ENCODE assay signal across 17 cellular contexts in the genomic region with DNA sequence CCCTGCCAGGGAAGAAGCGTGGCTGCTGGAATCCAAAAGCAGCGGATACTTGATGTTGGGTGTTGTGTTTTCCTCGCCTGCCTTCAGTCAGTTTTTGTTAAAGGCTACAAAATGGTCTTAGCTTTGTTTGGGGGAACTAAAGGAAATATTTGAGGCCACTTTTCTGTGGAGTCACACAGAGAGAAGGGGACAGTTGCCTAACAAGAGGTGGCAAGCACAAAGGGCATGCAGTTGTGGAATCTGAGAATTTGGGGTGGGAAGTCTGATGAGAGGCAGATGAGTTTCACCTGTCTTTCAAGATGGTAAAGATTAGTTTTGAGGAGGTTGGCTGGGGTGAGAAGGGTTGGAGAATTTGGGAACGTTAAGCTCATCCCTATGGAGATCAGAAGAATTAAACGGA. TPM values are rescaled to one million over a fixed set of nuclear protein-coding genes. Genes with fewer than 3 reads are reported as not detected.
DNase-seq lines count a peak whose midpoint lies in the region; ATAC-seq and TF ChIP-seq lines count a peak whose summit lies in the region.
"Had no signal": no experiment of that assay in that cellular context is flagged by ENCODE, and none has a peak within 500 bp of the region (broad histone marks: within the 10 kb centered on the region; RNA-seq: fewer than 3 reads in every experiment).

No MANE protein-coding gene starts in this region.

- peaks cover 69% of the 10 kb centered on the region for H3K4me1 ChIP-seq in CD4-positive, CD25-positive, alpha-beta regulatory T cell (ENCODE audit: control insufficient read depth, insufficient read depth, low read length, poor library complexity, severe bottlenecking)
- H3K4me1 ChIP-seq in Caco-2: no peaks in the 10 kb centered on the region

- H3K36me3 ChIP-seq in CD4-positive, CD25-positive, alpha-beta regulatory T cell (ENCODE audit: control insufficient read depth, insufficient read depth, low read length): peaks cover 4% of the 10 kb centered on the region
- no peaks in the 10 kb centered on the region for H3K36me3 ChIP-seq in Caco-2 (ENCODE audit: control insufficient read depth, insufficient read depth, low read length)
- H3K36me3 ChIP-seq: lower lobe of right lung, sigmoid colon had no signal

- peak overlapping the region; percentile 57 for H3K4me3 ChIP-seq in CD4-positive, CD25-positive, alpha-beta regulatory T cell (ENCODE audit: low read depth, low read length)
- H3K4me3 ChIP-seq in Caco-2 (ENCODE audit: low read depth, low read length) (no peak overlapping the region), lower leg skin (ENCODE audit: low read depth, poor library complexity, severe bottlenecking) (no peak overlapping the region)
- H3K4me3 ChIP-seq: K562, lower lobe of right lung, sigmoid colon had no signal

- H3K4me3 Mint-ChIP-seq in CD4-positive, CD25-positive, alpha-beta regulatory T cell: peak overlapping the region; percentile 48 to 93 (median 79)
- H3K4me3 Mint-ChIP-seq in Caco-2 (ENCODE audit: unreplicated experiment) (no peak overlapping the region), endothelial cell (ENCODE audit: unreplicated experiment) (no peak overlapping the region)
- H3K4me3 Mint-ChIP-seq in activated T-helper 1 cell treated with anti-CD3 and anti-CD28 coated beads, Interleukin-12 subunit alpha, Interleukin-12 subunit beta, Interleukin-2, Interleukin-4 antibody, amounts not matched to agents 30 ng/mL and 10 ng/mL and 1 ng/mL, durations not matched to agents 14 hours and 24 hours and 36 hours: peak overlapping the region; percentile 73
- peak overlapping the region in 9 of 10 donors; percentile 38 to 95 (median 54) for H3K4me3 Mint-ChIP-seq in naive thymus-derived CD8-positive, alpha-beta T cell

- no peak overlapping the region for H3K27ac ChIP-seq in CD4-positive, CD25-positive, alpha-beta regulatory T cell (ENCODE audit: insufficient read depth, low read length, poor library complexity, severe bottlenecking)
- H3K27ac ChIP-seq: C4-2B, lower lobe of right lung, sigmoid colon had no signal

- TF ChIP-seq POLR2A in lower leg skin (IDR thresholded peaks at IDR 0.05): no peak

- DNase-seq in CD4-positive, CD25-positive, alpha-beta regulatory T cell: no peak
- no peak for DNase-seq in Caco-2
- DNase-seq in activated T-helper 1 cell treated with anti-CD3 and anti-CD28 coated beads, Interleukin-12 subunit alpha, Interleukin-12 subunit beta, Interleukin-2, Interleukin-4 antibody, amounts not matched to agents 30 ng/mL and 10 ng/mL and 1 ng/mL, durations not matched to agents 14 hours and 24 hours and 36 hours (ENCODE audit: low spot score): no peak
- no peak for DNase-seq in naive thymus-derived CD8-positive, alpha-beta T cell
- no peak for DNase-seq in endothelial cell (ENCODE audit: low spot score)
- no peak for DNase-seq in cerebellum (ENCODE audit: low spot score)
- DNase-seq in lower leg skin (ENCODE audit: low spot score in 2 of 2): no peak
- DNase-seq: central memory CD4-positive, alpha-beta T cell; lower lobe of right lung; NCI-H2171 treated with DMSO at 0.1 percent for 48 hours; Right ventricle myocardium superior; sigmoid colon; stimulated activated CD4-positive, alpha-beta T cell treated with anti-CD3 and anti-CD28 coated beads, Interleukin-4, amount 100 ng/mL, for 4 hours; T-helper 9 cell had no signal

- H3K27me3 ChIP-seq in CD4-positive, CD25-positive, alpha-beta regulatory T cell (ENCODE audit: control insufficient read depth, insufficient read depth, low read length): no peaks in the 10 kb centered on the region
- no peaks in the 10 kb centered on the region for H3K27me3 ChIP-seq in Caco-2 (replicated peaks; ENCODE audit: control insufficient read depth, insufficient read depth, low read length)
- H3K27me3 ChIP-seq: sigmoid colon had no signal

- peak overlapping the region; percentile 21 to 74 (median 59) for H3K27ac Mint-ChIP-seq in CD4-positive, CD25-positive, alpha-beta regulatory T cell
- H3K27ac Mint-ChIP-seq in Caco-2 (ENCODE audit: unreplicated experiment) (peak overlapping the region; percentile 53), endothelial cell (ENCODE audit: unreplicated experiment) (no peak overlapping the region)
- H3K27ac Mint-ChIP-seq in activated T-helper 1 cell treated with anti-CD3 and anti-CD28 coated beads, Interleukin-12 subunit alpha, Interleukin-12 subunit beta, Interleukin-2, Interleukin-4 antibody, amounts not matched to agents 30 ng/mL and 10 ng/mL and 1 ng/mL, durations not matched to agents 14 hours and 24 hours and 36 hours: peak overlapping the region; percentile 9
- peak overlapping the region in 7 of 10 donors; percentile 1 to 79 (median 43) for H3K27ac Mint-ChIP-seq in naive thymus-derived CD8-positive, alpha-beta T cell

- POLR2A ChIA-PET in Caco-2 (lab: Charles Lee): no interaction called here
- POLR2A ChIA-PET in naive thymus-derived CD8-positive, alpha-beta T cell (lab: Charles Lee): interaction anchor here (6.0 kb wide), 1 partner anchor 15 kb away, joined by 98 read pairs; no protein-coding TSS in a partner anchor

- 86% methylated on average over 5 of the region's 5 CpGs for WGBS in lower leg skin, 2 donors

- CTCF ChIA-PET in Caco-2 (lab: Charles Lee): no interaction called here

- TF ChIP-seq CTCF in Caco-2 (IDR thresholded peaks at IDR 0.05; ENCODE audit: insufficient read depth in 1 of 2, low read depth in 1 of 2, low read length in 1 of 2, severe bottlenecking in 1 of 2, unreplicated experiment in 1 of 2) (no peak), endothelial cell (IDR thresholded peaks at IDR 0.05; ENCODE audit: unreplicated experiment) (no peak), lower leg skin (IDR thresholded peaks at IDR 0.05) (no peak)

- peaks cover 17% of the 10 kb centered on the region for H3K36me3 Mint-ChIP-seq in CD4-positive, CD25-positive, alpha-beta regulatory T cell
- H3K36me3 Mint-ChIP-seq in Caco-2 (ENCODE audit: insufficient read depth, unreplicated experiment): peaks cover 21% of the 10 kb centered on the region
- H3K36me3 Mint-ChIP-seq in activated T-helper 1 cell treated with anti-CD3 and anti-CD28 coated beads, Interleukin-12 subunit alpha, Interleukin-12 subunit beta, Interleukin-2, Interleukin-4 antibody, amounts not matched to agents 30 ng/mL and 10 ng/mL and 1 ng/mL, durations not matched to agents 14 hours and 24 hours and 36 hours (ENCODE audit: low read depth): peaks cover 28% of the 10 kb centered on the region
- H3K36me3 Mint-ChIP-seq in naive thymus-derived CD8-positive, alpha-beta T cell: peaks cover 0 to 19% (median 0%) of the 10 kb centered on the region in 3 donors
- H3K36me3 Mint-ChIP-seq in endothelial cell (ENCODE audit: low read depth, unreplicated experiment): no peaks in the 10 kb centered on the region

- intact Hi-C loops in Caco-2 (cut with micrococcal nuclease; ENCODE audit: unreplicated experiment): loop anchor here (5.0 kb wide), 1 partner anchor 122 kb away; no protein-coding TSS in a partner anchor
- intact Hi-C loops in activated T-helper 1 cell treated with anti-CD3 and anti-CD28 coated beads, Interleukin-12 subunit alpha, Interleukin-12 subunit beta, Interleukin-2, Interleukin-4 antibody, amounts not matched to agents 30 ng/mL and 10 ng/mL and 1 ng/mL, durations not matched to agents 14 hours and 24 hours and 36 hours (cut with micrococcal nuclease): loop anchor here (5.0 kb wide), 3 partner anchors 88 to 468 kb away; no protein-coding TSS in a partner anchor
- intact Hi-C loops in lower leg skin (cut with DNase I; ENCODE audit: low total_unique reads): no loop called here

- H3K4me1 Mint-ChIP-seq in CD4-positive, CD25-positive, alpha-beta regulatory T cell: peaks cover 47 to 82% (median 64%) of the 10 kb centered on the region in 4 donors
- H3K4me1 Mint-ChIP-seq in Caco-2 (ENCODE audit: low read depth, unreplicated experiment) (peaks cover 27% of the 10 kb centered on the region), endothelial cell (ENCODE audit: unreplicated experiment) (peaks cover 17% of the 10 kb centered on the region)
- peaks cover 70% of the 10 kb centered on the region for H3K4me1 Mint-ChIP-seq in activated T-helper 1 cell treated with anti-CD3 and anti-CD28 coated beads, Interleukin-12 subunit alpha, Interleukin-12 subunit beta, Interleukin-2, Interleukin-4 antibody, amounts not matched to agents 30 ng/mL and 10 ng/mL and 1 ng/mL, durations not matched to agents 14 hours and 24 hours and 36 hours (ENCODE audit: low read depth)
- peaks cover 29 to 82% (median 71%) of the 10 kb centered on the region in 4 donors for H3K4me1 Mint-ChIP-seq in naive thymus-derived CD8-positive, alpha-beta T cell

- peaks cover 5% of the 10 kb centered on the region for H3K27me3 Mint-ChIP-seq in CD4-positive, CD25-positive, alpha-beta regulatory T cell
- H3K27me3 Mint-ChIP-seq in Caco-2 (ENCODE audit: insufficient read depth, unreplicated experiment) (no peaks in the 10 kb centered on the region), endothelial cell (ENCODE audit: unreplicated experiment) (peaks cover 2% of the 10 kb centered on the region)
- H3K27me3 Mint-ChIP-seq in activated T-helper 1 cell treated with anti-CD3 and anti-CD28 coated beads, Interleukin-12 subunit alpha, Interleukin-12 subunit beta, Interleukin-2, Interleukin-4 antibody, amounts not matched to agents 30 ng/mL and 10 ng/mL and 1 ng/mL, durations not matched to agents 14 hours and 24 hours and 36 hours (ENCODE audit: insufficient read depth): no peaks in the 10 kb centered on the region
- no peaks in the 10 kb centered on the region for H3K27me3 Mint-ChIP-seq in naive thymus-derived CD8-positive, alpha-beta T cell

- no peaks in the 10 kb centered on the region for H3K9me3 ChIP-seq in CD4-positive, CD25-positive, alpha-beta regulatory T cell (ENCODE audit: control insufficient read depth in 2 of 2, low read length in 2 of 2)
- no peaks in the 10 kb centered on the region for H3K9me3 ChIP-seq in Caco-2
- H3K9me3 ChIP-seq: lower lobe of right lung, sigmoid colon had no signal

- ATAC-seq in CD4-positive, CD25-positive, alpha-beta regulatory T cell (ENCODE audit: low read depth in 2 of 2): no peak
- no peak for ATAC-seq in naive thymus-derived CD8-positive, alpha-beta T cell
- ATAC-seq: K562, lower lobe of right lung had no signal

- peaks cover 0 to 2% (median 0%) of the 10 kb centered on the region in 7 donors for H3K9me3 Mint-ChIP-seq in CD4-positive, CD25-positive, alpha-beta regulatory T cell
- H3K9me3 Mint-ChIP-seq in Caco-2 (ENCODE audit: unreplicated experiment): no peaks in the 10 kb centered on the region
- no peaks in the 10 kb centered on the region for H3K9me3 Mint-ChIP-seq in activated T-helper 1 cell treated with anti-CD3 and anti-CD28 coated beads, Interleukin-12 subunit alpha, Interleukin-12 subunit beta, Interleukin-2, Interleukin-4 antibody, amounts not matched to agents 30 ng/mL and 10 ng/mL and 1 ng/mL, durations not matched to agents 14 hours and 24 hours and 36 hours
- H3K9me3 Mint-ChIP-seq in naive thymus-derived CD8-positive, alpha-beta T cell: no peaks in the 10 kb centered on the region
- H3K9me3 Mint-ChIP-seq in endothelial cell (ENCODE audit: unreplicated experiment): no peaks in the 10 kb centered on the region

- no TSS peak for BruUV-seq in Caco-2 (replicated peaks; lab: Mats Ljungman, UMichigan)

RNA-seq across cellular contexts. Expression of a gene that starts 2.9 kb away (rescaled TPM):
- 99.0 TPM for total RNA-seq in CD4-positive, CD25-positive, alpha-beta regulatory T cell
- polyA plus RNA-seq in CD4-positive, CD25-positive, alpha-beta regulatory T cell: 10 to 100 TPM; 39.4 to 49.1 (median 45.1) TPM
- 19.3 and 22.6 TPM in 2 replicates for total RNA-seq in Caco-2 (2022)
- 32.4 and 34.1 TPM in 2 replicates for total RNA-seq in activated T-helper 1 cell treated with anti-CD3 and anti-CD28 coated beads, Interleukin-12 subunit alpha, Interleukin-12 subunit beta, Interleukin-2, Interleukin-4 antibody, amounts not matched to agents 30 ng/mL and 10 ng/mL and 1 ng/mL, durations not matched to agents 14 hours and 24 hours and 36 hours
- 10 to 100 TPM; 70.2 to 78.6 TPM for total RNA-seq in naive thymus-derived CD8-positive, alpha-beta T cell
- polyA plus RNA-seq in naive thymus-derived CD8-positive, alpha-beta T cell: 10 to 100 TPM; 24.7 to 37.1 (median 27.3) TPM
- total RNA-seq in endothelial cell (ENCODE audit: unreplicated experiment): 17.3 TPM
- total RNA-seq in cerebellum: 31.1 TPM
- total RNA-seq in lower leg skin: 10 to 100 TPM; 40.1 to 48.9 (median 44.4) TPM

RNA-seq across cellular contexts. Expression of a gene that starts 45.3 kb away (rescaled TPM):
- total RNA-seq in CD4-positive, CD25-positive, alpha-beta regulatory T cell: 0.25 TPM
- not detected for polyA plus RNA-seq in CD4-positive, CD25-positive, alpha-beta regulatory T cell
- 10.7 and 12.7 TPM in 2 replicates for total RNA-seq in Caco-2 (2022)
- 0.16 and 0.47 TPM in 2 replicates for total RNA-seq in activated T-helper 1 cell treated with anti-CD3 and anti-CD28 coated beads, Interleukin-12 subunit alpha, Interleukin-12 subunit beta, Interleukin-2, Interleukin-4 antibody, amounts not matched to agents 30 ng/mL and 10 ng/mL and 1 ng/mL, durations not matched to agents 14 hours and 24 hours and 36 hours
- under 1 TPM in 1 of 2 experiments, not detected in 1; 0.05 TPM for total RNA-seq in naive thymus-derived CD8-positive, alpha-beta T cell
- not detected for polyA plus RNA-seq in naive thymus-derived CD8-positive, alpha-beta T cell
- total RNA-seq in endothelial cell (ENCODE audit: unreplicated experiment): 0.59 TPM
- total RNA-seq in cerebellum: 0.45 TPM
- total RNA-seq in lower leg skin: under 1 TPM; 0.08 to 0.36 (median 0.14) TPM
- total RNA-seq: frontal cortex, K562, lower lobe of right lung had no signal
- polyA plus RNA-seq: K562 had no signal

Comparison
In these comparisons a context has a peak if more than half of its experiments do, and no peak if none do; other contexts are left out.
1. H3K4me3 Mint-ChIP-seq: peak in CD4-positive, CD25-positive, alpha-beta regulatory T cell (4 of 4), activated T-helper 1 cell treated with anti-CD3 and anti-CD28 coated beads, Interleukin-12 subunit alpha, Interleukin-12 subunit beta, Interleukin-2, Interleukin-4 antibody, amounts not matched to agents 30 ng/mL and 10 ng/mL and 1 ng/mL, durations not matched to agents 14 hours and 24 hours and 36 hours (single experiment) and naive thymus-derived CD8-positive, alpha-beta T cell (9 of 10); none in Caco-2 (single experiment) and endothelial cell (single experiment).